ENCODE assay signal across 2 cellular contexts in the genomic region with DNA sequence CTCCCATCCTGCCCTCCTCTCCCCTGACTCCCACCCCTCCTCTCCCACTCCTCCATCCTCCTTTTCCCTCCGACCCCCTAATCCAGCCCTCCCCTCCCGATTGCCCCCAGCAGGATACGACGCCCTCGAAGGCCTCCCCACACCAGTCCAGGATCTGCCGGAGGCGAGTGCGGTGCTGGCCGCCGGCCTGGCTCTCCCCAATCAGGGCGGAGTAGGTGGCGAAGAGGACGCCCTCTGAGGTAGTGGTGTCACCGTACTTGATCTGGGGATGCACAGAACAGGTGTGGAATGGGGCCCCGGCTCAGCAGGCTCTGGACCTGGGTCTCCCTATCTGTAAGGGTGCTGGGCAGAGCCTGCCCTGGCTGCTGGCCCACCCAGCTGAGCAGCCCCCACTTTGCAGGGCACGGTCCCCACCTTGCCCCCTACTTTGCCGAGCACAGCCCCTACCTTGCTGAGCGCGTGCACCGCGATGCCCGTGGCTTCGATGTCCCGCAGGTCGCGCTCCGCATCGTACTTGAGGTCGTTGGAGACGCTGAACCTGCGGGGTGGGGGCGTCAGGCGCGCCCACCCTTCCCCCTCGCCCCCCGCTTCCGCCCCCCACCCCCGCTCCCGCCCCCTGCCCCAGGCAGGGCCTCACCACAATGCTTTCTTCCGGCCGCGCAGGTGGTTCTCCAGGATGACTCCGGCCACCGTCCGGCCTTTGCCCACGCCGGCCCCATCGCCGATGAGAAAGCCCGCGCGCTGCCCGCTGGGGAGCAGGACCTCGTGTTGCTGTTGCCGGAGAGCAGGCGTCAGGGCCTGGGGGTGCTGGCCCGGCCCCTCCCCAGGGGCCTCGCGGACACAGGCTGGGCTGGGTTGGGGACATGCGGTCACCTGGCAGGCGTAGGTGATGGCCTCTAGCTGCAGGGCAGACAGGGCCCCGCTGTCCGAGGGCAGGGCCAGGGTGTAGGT.
TF ChIP-seq lines count a peak whose summit lies in the region.

No MANE protein-coding gene starts in this region.

TF ChIP-seq in HepG2, 621 proteins besides CTCF, POLR2A, EP300 and RAD21:
- TF ChIP-seq JUND (CRISPR knock-in tag; IDR thresholded peaks at IDR 0.05) (no peak), FOXK2 (IDR thresholded peaks at IDR 0.05) (no peak), HHEX (CRISPR knock-in tag; IDR thresholded peaks at IDR 0.05) (no peak), ASH2L (IDR thresholded peaks at IDR 0.05; ENCODE audit: insufficient read length, low read depth, low read length) (no peak), KAT7 (CRISPR knock-in tag; IDR thresholded peaks at IDR 0.05; ENCODE audit: borderline replicate concordance) (no peak), KDM5A (IDR thresholded peaks at IDR 0.05; ENCODE audit: borderline replicate concordance, low read length) (no peak), ZFAT (CRISPR knock-in tag; conservative IDR thresholded peaks at IDR 0.05) (no peak)
- TF ChIP-seq, protein P1, sequence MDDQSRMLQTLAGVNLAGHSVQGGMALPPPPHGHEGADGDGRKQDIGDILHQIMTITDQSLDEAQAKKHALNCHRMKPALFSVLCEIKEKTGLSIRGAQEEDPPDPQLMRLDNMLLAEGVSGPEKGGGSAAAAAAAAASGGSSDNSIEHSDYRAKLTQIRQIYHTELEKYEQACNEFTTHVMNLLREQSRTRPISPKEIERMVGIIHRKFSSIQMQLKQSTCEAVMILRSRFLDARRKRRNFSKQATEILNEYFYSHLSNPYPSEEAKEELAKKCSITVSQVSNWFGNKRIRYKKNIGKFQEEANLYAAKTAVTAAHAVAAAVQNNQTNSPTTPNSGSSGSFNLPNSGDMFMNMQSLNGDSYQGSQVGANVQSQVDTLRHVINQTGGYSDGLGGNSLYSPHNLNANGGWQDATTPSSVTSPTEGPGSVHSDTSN (CRISPR knock-in tag; IDR thresholded peaks at IDR 0.05; ENCODE audit: borderline replicate concordance) = no peak
- TF ChIP-seq, protein P2, sequence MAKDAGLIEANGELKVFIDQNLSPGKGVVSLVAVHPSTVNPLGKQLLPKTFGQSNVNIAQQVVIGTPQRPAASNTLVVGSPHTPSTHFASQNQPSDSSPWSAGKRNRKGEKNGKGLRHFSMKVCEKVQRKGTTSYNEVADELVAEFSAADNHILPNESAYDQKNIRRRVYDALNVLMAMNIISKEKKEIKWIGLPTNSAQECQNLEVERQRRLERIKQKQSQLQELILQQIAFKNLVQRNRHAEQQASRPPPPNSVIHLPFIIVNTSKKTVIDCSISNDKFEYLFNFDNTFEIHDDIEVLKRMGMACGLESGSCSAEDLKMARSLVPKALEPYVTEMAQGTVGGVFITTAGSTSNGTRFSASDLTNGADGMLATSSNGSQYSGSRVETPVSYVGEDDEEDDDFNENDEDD (CRISPR knock-in tag; IDR thresholded peaks at IDR 0.05; ENCODE audit: borderline replicate concordance) = no peak
- TF ChIP-seq, protein P3, sequence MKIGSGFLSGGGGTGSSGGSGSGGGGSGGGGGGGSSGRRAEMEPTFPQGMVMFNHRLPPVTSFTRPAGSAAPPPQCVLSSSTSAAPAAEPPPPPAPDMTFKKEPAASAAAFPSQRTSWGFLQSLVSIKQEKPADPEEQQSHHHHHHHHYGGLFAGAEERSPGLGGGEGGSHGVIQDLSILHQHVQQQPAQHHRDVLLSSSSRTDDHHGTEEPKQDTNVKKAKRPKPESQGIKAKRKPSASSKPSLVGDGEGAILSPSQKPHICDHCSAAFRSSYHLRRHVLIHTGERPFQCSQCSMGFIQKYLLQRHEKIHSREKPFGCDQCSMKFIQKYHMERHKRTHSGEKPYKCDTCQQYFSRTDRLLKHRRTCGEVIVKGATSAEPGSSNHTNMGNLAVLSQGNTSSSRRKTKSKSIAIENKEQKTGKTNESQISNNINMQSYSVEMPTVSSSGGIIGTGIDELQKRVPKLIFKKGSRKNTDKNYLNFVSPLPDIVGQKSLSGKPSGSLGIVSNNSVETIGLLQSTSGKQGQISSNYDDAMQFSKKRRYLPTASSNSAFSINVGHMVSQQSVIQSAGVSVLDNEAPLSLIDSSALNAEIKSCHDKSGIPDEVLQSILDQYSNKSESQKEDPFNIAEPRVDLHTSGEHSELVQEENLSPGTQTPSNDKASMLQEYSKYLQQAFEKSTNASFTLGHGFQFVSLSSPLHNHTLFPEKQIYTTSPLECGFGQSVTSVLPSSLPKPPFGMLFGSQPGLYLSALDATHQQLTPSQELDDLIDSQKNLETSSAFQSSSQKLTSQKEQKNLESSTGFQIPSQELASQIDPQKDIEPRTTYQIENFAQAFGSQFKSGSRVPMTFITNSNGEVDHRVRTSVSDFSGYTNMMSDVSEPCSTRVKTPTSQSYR (CRISPR knock-in tag; IDR thresholded peaks at IDR 0.05; ENCODE audit: borderline replicate concordance) = no peak

TF ChIP-seq in WTC11, 78 proteins besides CTCF, POLR2A, EP300 and RAD21:
- TF ChIP-seq ZNF317 (CRISPR knock-in tag; IDR thresholded peaks at IDR 0.05; ENCODE audit: borderline replicate concordance, low read depth) = no peak
